13 cellular contexts compared by ENCODE assay signal in genomic region chr19:2982556-2982955, GRCh38. TPM values are rescaled to one million over a fixed set of nuclear protein-coding genes. Genes with fewer than 3 reads are reported as not detected.
DNase-seq lines count a peak whose midpoint lies in the region; ATAC-seq, FAIRE-seq and TF ChIP-seq lines count a peak whose summit lies in the region.
"Had no signal": no experiment of that assay in that cellular context is flagged by ENCODE, and none has a peak within 500 bp of the region (broad histone marks: within the 10 kb centered on the region; RNA-seq: fewer than 3 reads in every experiment).

No MANE protein-coding gene starts in this region.

- H3K4me1 ChIP-seq in A549 (peaks cover 4% of the 10 kb centered on the region; the same call in 2 of the 3 replicates), prostate gland (replicated peaks) (no peaks in the 10 kb centered on the region)

- DNase-seq in A549 (ENCODE audit: low read depth in 1 of 2, low spot score in 1 of 2), result no peak
- peak; percentile 28 for DNase-seq in glutamatergic neuron
- no peak for DNase-seq in prostate gland (ENCODE audit: low spot score)
- no peak for DNase-seq in activated gamma-delta T cell (lab: John Stamatoyannopoulos, UW)
- no peak for DNase-seq in G401 (ENCODE audit: low spot score)
- no peak for DNase-seq in AG20443 (ENCODE audit: low spot score)
- DNase-seq: activated CD4-positive, alpha-beta T cell treated with anti-CD3 and anti-CD28 coated beads, Interleukin-2, amount 10 ng/mL, durations not matched to agents 7 days and 5 days; activated effector memory CD4-positive, alpha-beta T cell treated with Interleukin-2 at 50 U/mL for 16 hours; central memory CD4-positive, alpha-beta T cell; T-helper 1 cell had no signal

- no peak for TF ChIP-seq EP300 in A549 (IDR thresholded peaks at IDR 0.05)

- H3K9me3 ChIP-seq in A549 (no peaks in the 10 kb centered on the region), prostate gland (no peaks in the 10 kb centered on the region)

- intact Hi-C loops in prostate gland (cut with DNase I), result loop anchor here (5.0 kb wide), 1 partner anchor 50 kb away; no protein-coding TSS in a partner anchor

- peaks cover 15% of the 10 kb centered on the region for H3K27me3 Mint-ChIP-seq in glutamatergic neuron (ENCODE audit: unreplicated experiment)

- H3K4me3 ChIP-seq in A549 (no peak overlapping the region), prostate gland (no peak overlapping the region)

- TF ChIP-seq CTCF in A549 (IDR thresholded peaks at IDR 0.05) (no peak), VCaP (conservative IDR thresholded peaks at IDR 0.05) (no peak), glutamatergic neuron (IDR thresholded peaks at IDR 0.05; ENCODE audit: partially characterized antibody, unreplicated experiment) (no peak), prostate gland (IDR thresholded peaks at IDR 0.05) (no peak)

- in situ Hi-C loops in G401 (cut with HindIII; ENCODE audit: low sequenced_read_pairs), result no loop called here

- POLR2A ChIA-PET in A549 (lab: Yijun Ruan, JAX), result no interaction called here

- H3K4me2 ChIP-seq in A549, result no peak overlapping the region

- H3K27ac ChIP-seq in A549 (no peak overlapping the region), VCaP (peak overlapping the region; percentile 56), prostate gland (peak overlapping the region; percentile 47 to 76)

- 86% methylated on average over 4 of the region's 8 CpGs for WGBS in A549 (ENCODE audit: missing lambda C conversion rate)
- 15% methylated on average over 8 of the region's 8 CpGs for WGBS in prostate gland

- no peak overlapping the region for H3K4me3 Mint-ChIP-seq in glutamatergic neuron (ENCODE audit: unreplicated experiment)
- H3K4me3 Mint-ChIP-seq: activated CD4-positive, alpha-beta T cell treated with anti-CD3 and anti-CD28 coated beads, Interleukin-2, amount 10 ng/mL, durations not matched to agents 7 days and 5 days had no signal

- TF ChIP-seq POLR2A in A549 (IDR thresholded peaks at IDR 0.05; ENCODE audit: low read length) (no peak), prostate gland (IDR thresholded peaks at IDR 0.05) (no peak)

- ATAC-seq in A549 (peak; percentile 12 to 35; a peak in 4 of 6 replicates), HG02884 (IDR thresholded peaks at IDR 0.05; ENCODE audit: unreplicated experiment) (no peak)

- no peak for FAIRE-seq in A549 (lab: Jason Lieb, UNC)
- FAIRE-seq: small intestine had no signal

- H3K36me3 ChIP-seq in prostate gland, result no peaks in the 10 kb centered on the region

- peaks cover 13% of the 10 kb centered on the region for H3K4me1 Mint-ChIP-seq in glutamatergic neuron (ENCODE audit: low read depth, unreplicated experiment)

- no peak overlapping the region for H3K27ac Mint-ChIP-seq in glutamatergic neuron (ENCODE audit: unreplicated experiment)
- H3K27ac Mint-ChIP-seq: activated CD4-positive, alpha-beta T cell treated with anti-CD3 and anti-CD28 coated beads, Interleukin-2, amount 10 ng/mL, durations not matched to agents 7 days and 5 days had no signal

- no peaks in the 10 kb centered on the region for H3K27me3 ChIP-seq in prostate gland (replicated peaks; ENCODE audit: insufficient read depth)

- no peak for TF ChIP-seq RAD21 in A549 (conservative IDR thresholded peaks at IDR 0.05 in 1 of 2, IDR thresholded peaks at IDR 0.05 in 1 of 2)

- H3K9me3 Mint-ChIP-seq in glutamatergic neuron (ENCODE audit: unreplicated experiment), result peaks cover 9% of the 10 kb centered on the region
- H3K9me3 Mint-ChIP-seq: activated CD4-positive, alpha-beta T cell treated with anti-CD3 and anti-CD28 coated beads, Interleukin-2, amount 10 ng/mL, durations not matched to agents 7 days and 5 days had no signal

- H3K36me3 Mint-ChIP-seq in glutamatergic neuron (ENCODE audit: unreplicated experiment), result no peaks in the 10 kb centered on the region

- CTCF ChIA-PET in A549 (lab: Yijun Ruan, JAX), result no interaction called here

TF ChIP-seq in A549, 52 proteins besides CTCF, POLR2A, EP300 and RAD21:
- no peak for TF ChIP-seq HEYL (CRISPR knock-in tag; IDR thresholded peaks at IDR 0.05)
- TF ChIP-seq HOXB5 (CRISPR knock-in tag; IDR thresholded peaks at IDR 0.05), result no peak
- TF ChIP-seq USF2 (IDR thresholded peaks at IDR 0.05), result no peak
- TF ChIP-seq CBX8 (IDR thresholded peaks at IDR 0.05), result no peak
- TF ChIP-seq FOSL2 (IDR thresholded peaks at IDR 0.05), result no peak
- TF ChIP-seq FOSL2 (CRISPR knock-in tag; IDR thresholded peaks at IDR 0.05), result no peak
- TF ChIP-seq SREBF2 (IDR thresholded peaks at IDR 0.05), result no peak
- TF ChIP-seq POLR2AphosphoS2 (conservative IDR thresholded peaks at IDR 0.05; ENCODE audit: low read length), result no peak
- TF ChIP-seq, protein P1, sequence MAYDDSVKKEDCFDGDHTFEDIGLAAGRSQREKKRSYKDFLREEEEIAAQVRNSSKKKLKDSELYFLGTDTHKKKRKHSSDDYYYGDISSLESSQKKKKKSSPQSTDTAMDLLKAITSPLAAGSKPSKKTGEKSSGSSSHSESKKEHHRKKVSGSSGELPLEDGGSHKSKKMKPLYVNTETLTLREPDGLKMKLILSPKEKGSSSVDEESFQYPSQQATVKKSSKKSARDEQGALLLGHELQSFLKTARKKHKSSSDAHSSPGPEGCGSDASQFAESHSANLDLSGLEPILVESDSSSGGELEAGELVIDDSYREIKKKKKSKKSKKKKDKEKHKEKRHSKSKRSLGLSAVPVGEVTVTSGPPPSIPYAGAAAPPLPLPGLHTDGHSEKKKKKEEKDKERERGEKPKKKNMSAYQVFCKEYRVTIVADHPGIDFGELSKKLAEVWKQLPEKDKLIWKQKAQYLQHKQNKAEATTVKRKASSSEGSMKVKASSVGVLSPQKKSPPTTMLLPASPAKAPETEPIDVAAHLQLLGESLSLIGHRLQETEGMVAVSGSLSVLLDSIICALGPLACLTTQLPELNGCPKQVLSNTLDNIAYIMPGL (CRISPR knock-in tag; IDR thresholded peaks at IDR 0.05; ENCODE audit: borderline replicate concordance), result no peak
- no peak for TF ChIP-seq TP53 (CRISPR knock-in tag; IDR thresholded peaks at IDR 0.05)
- no peak for TF ChIP-seq E2F6 (IDR thresholded peaks at IDR 0.05; ENCODE audit: borderline replicate concordance, low read depth)

RNA-seq across cellular contexts. Expression of gene TLE6, which starts 5.2 kb away (rescaled TPM):
- polyA plus RNA-seq in A549 (2011; rRNA removed) (3.1 and 6.1 TPM in 2 replicates), A549 (2017; fragmentation: RNase III; extraction: RNeasy Plus Mini Kit Qiagen cat#74134 plus additional on column Dnase treatment) (4.2 to 5.4 TPM (median 5.1 TPM) in 3 replicates)
- 2.7 and 3.7 TPM in 2 replicates for polyA plus RNA-seq in A549 (2012; cell fraction: cytosol; rRNA removed)
- polyA plus RNA-seq in A549 (2012; cell fraction: nucleus; rRNA removed), result 7.6 TPM in 2 replicates
- 3.2 and 5.1 TPM in 2 replicates for polyA minus RNA-seq in A549 (2011; rRNA and poly(A)+ RNA removed)
- total RNA-seq in glutamatergic neuron (ENCODE audit: unreplicated experiment) (not detected), prostate gland (1 to 10 TPM; 5.9 to 9.0 TPM)
- 2.7 and 10.4 TPM in 2 replicates for total RNA-seq in G401 (2014; rRNA removed; shearing (Covaris generic))

RNA-seq across cellular contexts. Expression of gene ZNF77, which starts 37.8 kb away (rescaled TPM):
- 3.4 and 4.1 TPM in 2 replicates for polyA plus RNA-seq in A549 (2011; rRNA removed)
- 1.7 and 1.8 TPM in 2 replicates for polyA plus RNA-seq in A549 (2012; cell fraction: cytosol; rRNA removed)
- 1.2 and 1.3 TPM in 2 replicates for polyA plus RNA-seq in A549 (2012; cell fraction: nucleus; rRNA removed)
- 1.7 to 1.9 TPM (median 1.7 TPM) in 3 replicates for polyA plus RNA-seq in A549 (2017; fragmentation: RNase III; extraction: RNeasy Plus Mini Kit Qiagen cat#74134 plus additional on column Dnase treatment)
- polyA minus RNA-seq in A549 (2011; rRNA and poly(A)+ RNA removed), result 3.1 and 4.1 TPM in 2 replicates
- 4.8 TPM for total RNA-seq in glutamatergic neuron (ENCODE audit: unreplicated experiment)
- 1 to 10 TPM; 2.8 to 6.6 TPM for total RNA-seq in prostate gland
- total RNA-seq in G401 (2014; rRNA removed; shearing (Covaris generic)), result 6.5 and 7.1 TPM in 2 replicates

RNA-seq across cellular contexts. Expression of gene TLE2, which starts 46.5 kb away (rescaled TPM):
- polyA plus RNA-seq in A549 (2011; rRNA removed) (2.1 and 2.7 TPM in 2 replicates), A549 (2017; fragmentation: RNase III; extraction: RNeasy Plus Mini Kit Qiagen cat#74134 plus additional on column Dnase treatment) (1.9 to 3.1 TPM (median 2.6 TPM) in 3 replicates)
- 1.8 and 2.9 TPM in 2 replicates for polyA plus RNA-seq in A549 (2012; cell fraction: cytosol; rRNA removed)
- 8.3 and 9.3 TPM in 2 replicates for polyA plus RNA-seq in A549 (2012; cell fraction: nucleus; rRNA removed)
- 2.1 and 2.4 TPM in 2 replicates for polyA minus RNA-seq in A549 (2011; rRNA and poly(A)+ RNA removed)
- total RNA-seq in glutamatergic neuron (ENCODE audit: unreplicated experiment) (not detected), prostate gland (10 to 100 TPM; 61.9 to 82.1 TPM)
- total RNA-seq in G401 (2014; rRNA removed; shearing (Covaris generic)), result 10.2 and 11.7 TPM in 2 replicates

Comparison
In these comparisons a context has a peak if more than half of its experiments do, and no peak if none do; other contexts are left out.
1. H3K27ac ChIP-seq: peak in VCaP (single experiment) and prostate gland (2 of 2); none in A549 (0 of 2).
2. RNA of gene TLE2, which starts 46.5 kb away (total RNA-seq): 61.9 to 82.1 TPM in prostate gland and 10.2 to 11.7 TPM in G401; not detected in glutamatergic neuron (single experiment); every median in the first group is over 10 times any median in the second.